ENCODE assay signal across 9 cellular contexts in genomic region chr7:21429021-21429420, GRCh38. TPM values are rescaled to one million over a fixed set of nuclear protein-coding genes. Genes with fewer than 3 reads are reported as not detected.
DNase-seq lines count a peak whose midpoint lies in the region; ATAC-seq, FAIRE-seq and TF ChIP-seq lines count a peak whose summit lies in the region.
"Had no signal": no experiment of that assay in that cellular context is flagged by ENCODE, and none has a peak within 500 bp of the region (broad histone marks: within the 10 kb centered on the region; RNA-seq: fewer than 3 reads in every experiment).

No MANE protein-coding gene starts in this region.

- H3K27ac Mint-ChIP-seq in activated T-helper 17 cell treated with anti-CD3 and anti-CD28 coated beads, Interleukin-2, amount 50 U/mL, for 72 hours = peak overlapping the region; percentile 99

- DNase-seq in cardiac muscle cell (ENCODE audit: low read depth in 1 of 2, low spot score in 1 of 2) = no peak
- no peak for DNase-seq in left cardiac atrium
- DNase-seq in kidney = no peak
- no peak for DNase-seq in transverse colon
- DNase-seq in SIG-M5 treated with dmso at 0.1 percent for 504 hours (lab: John Stamatoyannopoulos, UW; ENCODE audit: unreplicated experiment) = no peak
- DNase-seq in cerebellar nuclear complex (lab: John Stamatoyannopoulos, UW) = no peak

- H3K36me3 Mint-ChIP-seq in activated T-helper 17 cell treated with anti-CD3 and anti-CD28 coated beads, Interleukin-2, amount 50 U/mL, for 72 hours (ENCODE audit: low read depth) = peaks cover 58% of the 10 kb centered on the region

- no peak for ATAC-seq in left cardiac atrium
- no peak for ATAC-seq in activated T-helper 17 cell treated with anti-CD3 and anti-CD28 coated beads, Interleukin-2, amount 50 U/mL, for 72 hours (replicated peaks)
- ATAC-seq in GM21360 (IDR thresholded peaks at IDR 0.05; ENCODE audit: unreplicated experiment) = no peak

- in situ Hi-C loops in transverse colon (cut with MboI; ENCODE audit: low pct_ligation_motif_present in 1 of 4, low pct_unique_long_range_greater_than_20kb in 1 of 4, low sequenced_read_pairs in 3 of 4) = no loop called here

- no peak for TF ChIP-seq CTCF in cardiac muscle cell (IDR thresholded peaks at IDR 0.05; ENCODE audit: low read depth, low read length)
- no peak for TF ChIP-seq CTCF in kidney (IDR thresholded peaks at IDR 0.05; ENCODE audit: borderline replicate concordance, extremely low read depth, insufficient read depth)
- TF ChIP-seq CTCF in transverse colon (IDR thresholded peaks at IDR 0.05) = no peak

- WGBS in transverse colon (ENCODE audit: low coverage in 1 of 2), 2 donors = 0 to 48% methylated on average over 1 to 3 of the region's 3 CpGs

- H3K27ac ChIP-seq in cardiac muscle cell (peak overlapping the region; percentile 8), kidney (ENCODE audit: low read depth in 2 of 2, low read length in 2 of 2) (no peak overlapping the region), transverse colon (peak overlapping the region; percentile 95 to 100 (median 98))

- no peaks in the 10 kb centered on the region for H3K27me3 ChIP-seq in cardiac muscle cell
- no peaks in the 10 kb centered on the region for H3K27me3 ChIP-seq in transverse colon

- no peaks in the 10 kb centered on the region for H3K9me3 Mint-ChIP-seq in activated T-helper 17 cell treated with anti-CD3 and anti-CD28 coated beads, Interleukin-2, amount 50 U/mL, for 72 hours

- FAIRE-seq in kidney (lab: Jason Lieb, UNC) = no peak
- FAIRE-seq: TTC549 had no signal

- H3K4me1 ChIP-seq in cardiac muscle cell (ENCODE audit: low read depth) (peaks cover 30% of the 10 kb centered on the region), kidney (ENCODE audit: control insufficient read depth in 1 of 2, insufficient read depth in 1 of 2, low read depth in 1 of 2, low read length in 2 of 2) (peaks cover 0 to 10% of the 10 kb centered on the region in 2 donors), transverse colon (peaks cover 4 to 40% (median 11%) of the 10 kb centered on the region in 4 donors)

- H3K27me3 Mint-ChIP-seq in activated T-helper 17 cell treated with anti-CD3 and anti-CD28 coated beads, Interleukin-2, amount 50 U/mL, for 72 hours = no peaks in the 10 kb centered on the region

- H3K9me3 ChIP-seq in cardiac muscle cell (ENCODE audit: low read depth) = no peaks in the 10 kb centered on the region
- H3K9me3 ChIP-seq in kidney (ENCODE audit: control insufficient read depth in 1 of 2, low read length in 2 of 2) = no peaks in the 10 kb centered on the region
- H3K9me3 ChIP-seq in transverse colon = no peaks in the 10 kb centered on the region

- H3K36me3 ChIP-seq in cardiac muscle cell (no peaks in the 10 kb centered on the region), kidney (ENCODE audit: control insufficient read depth in 1 of 2, insufficient read depth in 2 of 2, low read length in 2 of 2) (no peaks in the 10 kb centered on the region), transverse colon (no peaks in the 10 kb centered on the region)

- no peak for TF ChIP-seq POLR2A in transverse colon (IDR thresholded peaks at IDR 0.05)

- H3K4me3 Mint-ChIP-seq in activated T-helper 17 cell treated with anti-CD3 and anti-CD28 coated beads, Interleukin-2, amount 50 U/mL, for 72 hours = peak overlapping the region; percentile 100

- H3K9ac ChIP-seq in kidney (ENCODE audit: low read length in 2 of 2) = peak overlapping the region in 1 of 2 donors; percentile 82

- H3K4me3 ChIP-seq in cardiac muscle cell = peak overlapping the region; percentile 42
- H3K4me3 ChIP-seq in kidney (ENCODE audit: low read length in 2 of 2) = peak overlapping the region; percentile 75 to 85
- peak overlapping the region in 3 of 4 donors; percentile 67 to 97 (median 85) for H3K4me3 ChIP-seq in transverse colon

- intact Hi-C loops in left cardiac atrium (cut with DNase I) = no loop called here
- intact Hi-C loops in kidney (cut with DNase I) = no loop called here
- intact Hi-C loops in transverse colon (cut with DNase I; ENCODE audit: low total_unique reads) = loop anchor here (10.0 kb wide), 1 partner anchor 634 kb away; no protein-coding TSS in a partner anchor

- H3K4me1 Mint-ChIP-seq in activated T-helper 17 cell treated with anti-CD3 and anti-CD28 coated beads, Interleukin-2, amount 50 U/mL, for 72 hours = peaks cover 27% of the 10 kb centered on the region

- TF ChIP-seq EP300 in transverse colon (IDR thresholded peaks at IDR 0.05; ENCODE audit: low read depth) = no peak

RNA-seq across cellular contexts. Expression of gene SP4, which starts 1.1 kb away (rescaled TPM):
- total RNA-seq in cardiac muscle cell (6.1 and 8.7 TPM in 2 replicates), left cardiac atrium (1 to 10 TPM; 5.2 to 6.1 TPM), kidney (11.2 TPM), transverse colon (1 to 10 TPM; 2.6 to 7.3 (median 6.2) TPM)
- polyA plus RNA-seq in cardiac muscle cell (3.0 and 5.3 TPM in 2 replicates), kidney (ENCODE audit: insufficient read depth, low read depth, low replicate concordance) (1.2 TPM)
- 10 to 100 TPM; 28.2 to 30.8 TPM for total RNA-seq in activated T-helper 17 cell treated with anti-CD3 and anti-CD28 coated beads, Interleukin-2, amount 50 U/mL, for 72 hours

Comparison
In these comparisons a context has a peak if more than half of its experiments do, and no peak if none do; other contexts are left out.
1. H3K27ac ChIP-seq: peak in cardiac muscle cell (single experiment) and transverse colon (4 of 4); none in kidney (0 of 2).
2. Peak in every context shown above with its lines, with median percentiles within 50 percentile points of each other: H3K4me3 ChIP-seq.